In genomic region chr1:65168867-65169266, GRCh38 we compare ENCODE assay signal across 29 cellular contexts. TPM values are rescaled to one million over a fixed set of nuclear protein-coding genes. Genes with fewer than 3 reads are reported as not detected.
DNase-seq lines count a peak whose midpoint lies in the region; ATAC-seq and TF ChIP-seq lines count a peak whose summit lies in the region.
"Had no signal": no experiment of that assay in that cellular context is flagged by ENCODE, and none has a peak within 500 bp of the region (broad histone marks: within the 10 kb centered on the region; RNA-seq: fewer than 3 reads in every experiment).

No MANE protein-coding gene starts in this region.

- H3K9me3 Mint-ChIP-seq in Calu3 (ENCODE audit: low read depth, unreplicated experiment): no peaks in the 10 kb centered on the region
- H3K9me3 Mint-ChIP-seq: CD4-positive, alpha-beta memory T cell had no signal

- H3K27ac ChIP-seq in C4-2B: peak overlapping the region; percentile 13; the same call in 1 of the 2 replicates
- peak overlapping the region; percentile 3 for H3K27ac ChIP-seq in subcutaneous abdominal adipose tissue (ENCODE audit: low read depth, low read length)
- no peak overlapping the region for H3K27ac ChIP-seq in psoas muscle
- H3K27ac ChIP-seq: A549 had no signal

- H3K36me3 Mint-ChIP-seq in Calu3 (ENCODE audit: insufficient read depth, unreplicated experiment): peaks cover 3% of the 10 kb centered on the region
- H3K36me3 Mint-ChIP-seq: CD4-positive, alpha-beta memory T cell had no signal

- H3K27me3 Mint-ChIP-seq in Calu3 (ENCODE audit: unreplicated experiment): no peaks in the 10 kb centered on the region

- no peaks in the 10 kb centered on the region for H3K9me3 ChIP-seq in adipocyte (ENCODE audit: control insufficient read depth, low read length)
- H3K9me3 ChIP-seq in subcutaneous abdominal adipose tissue (ENCODE audit: control insufficient read depth in 5 of 5, low read length in 5 of 5): no peaks in the 10 kb centered on the region
- H3K9me3 ChIP-seq in psoas muscle: no peaks in the 10 kb centered on the region
- H3K9me3 ChIP-seq: A549 had no signal

- no peak overlapping the region for H3K4me3 Mint-ChIP-seq in Calu3 (ENCODE audit: low read depth, unreplicated experiment)
- H3K4me3 Mint-ChIP-seq: CD4-positive, alpha-beta memory T cell had no signal

- intact Hi-C loops in Calu3 (cut with micrococcal nuclease; ENCODE audit: unreplicated experiment): no loop called here
- intact Hi-C loops in psoas muscle (cut with DNase I): no loop called here

- H3K27ac Mint-ChIP-seq in Calu3 (ENCODE audit: unreplicated experiment): peak overlapping the region; percentile 13
- H3K27ac Mint-ChIP-seq: CD4-positive, alpha-beta memory T cell had no signal

- H3K4me1 ChIP-seq in adipocyte (ENCODE audit: control insufficient read depth, insufficient read depth, low read length) (peaks cover 68% of the 10 kb centered on the region), subcutaneous abdominal adipose tissue (ENCODE audit: control insufficient read depth in 5 of 5, insufficient read depth in 5 of 5, low read length in 5 of 5) (peaks cover 0 to 56% (median 22%) of the 10 kb centered on the region in 5 donors), psoas muscle (peaks cover 6% of the 10 kb centered on the region)

- no peak for DNase-seq in Calu3
- no peak for DNase-seq in adipocyte (ENCODE audit: low read depth)
- no peak for DNase-seq in psoas muscle
- DNase-seq in HK-2 (ENCODE audit: unreplicated experiment): no peak
- no peak for DNase-seq in NK-92 treated with Interleukin-12 subunit alpha and Interleukin-12 subunit beta, amount 100 ng/mL, for 24 hours (lab: John Stamatoyannopoulos, UW)
- DNase-seq: AML-193; CD4-positive, alpha-beta memory T cell; COR-L47; DMS 273 treated with DMSO at 0.1 percent for 48 hours; DMS79; EL; GDM1; H7; Kasumi-1; NCI-H1105 treated with DMSO at 0.1 percent for 48 hours; NCI-H146; NCI-H1930; NCI-H446 treated with DMSO at 0.1 percent for 48 hours; NCI-H526; NCI-H82; RPMI8226; SHP77; SW 1271 had no signal

- H3K9ac ChIP-seq in adipocyte (ENCODE audit: low read length) (peak overlapping the region; percentile 27), subcutaneous abdominal adipose tissue (ENCODE audit: low read length in 5 of 5) (no peak overlapping the region)
- H3K9ac ChIP-seq: BLaER1 treated with 17β-estradiol and CSF1 and Interleukin-3, amounts not matched to agents 10 nM and 100 nM had no signal

- WGBS in psoas muscle, 3 donors: 88 to 92% (median 92%) methylated on average over 4 of the region's 4 CpGs

- H3K36me3 ChIP-seq in adipocyte (ENCODE audit: control insufficient read depth, insufficient read depth, low read length, severe bottlenecking) (no peaks in the 10 kb centered on the region), subcutaneous abdominal adipose tissue (ENCODE audit: control insufficient read depth in 5 of 5, insufficient read depth in 5 of 5, low read length in 5 of 5) (no peaks in the 10 kb centered on the region), psoas muscle (ENCODE audit: insufficient read depth in 1 of 2, low read depth in 1 of 2) (no peaks in the 10 kb centered on the region)

- peak overlapping the region; percentile 18 for H3K4me3 ChIP-seq in adipocyte (ENCODE audit: low read length)
- H3K4me3 ChIP-seq in subcutaneous abdominal adipose tissue (ENCODE audit: low read depth in 1 of 5, low read length in 5 of 5): no peak overlapping the region
- no peak overlapping the region for H3K4me3 ChIP-seq in psoas muscle
- H3K4me3 ChIP-seq: A549; BLaER1 treated with 17β-estradiol and CSF1 and Interleukin-3, amounts not matched to agents 10 nM and 100 nM; GM12878; K562 had no signal

- ATAC-seq in psoas muscle: no peak
- ATAC-seq: A549, GM12878, K562 had no signal

- no peaks in the 10 kb centered on the region for H3K27me3 ChIP-seq in adipocyte (replicated peaks; ENCODE audit: control insufficient read depth, insufficient read depth, low read length)
- no peaks in the 10 kb centered on the region for H3K27me3 ChIP-seq in subcutaneous abdominal adipose tissue (ENCODE audit: control insufficient read depth in 5 of 5, insufficient read depth in 4 of 5, low read length in 5 of 5)
- H3K27me3 ChIP-seq in psoas muscle (ENCODE audit: insufficient read depth in 3 of 3, low read length in 2 of 3): no peaks in the 10 kb centered on the region
- H3K27me3 ChIP-seq: BLaER1 treated with 17β-estradiol and CSF1 and Interleukin-3, amounts not matched to agents 10 nM and 100 nM had no signal

- peaks cover 70% of the 10 kb centered on the region for H3K4me1 Mint-ChIP-seq in Calu3 (ENCODE audit: low read depth, unreplicated experiment)

- BruUV-seq in Calu3 (replicated peaks; lab: Mats Ljungman, UMichigan): no TSS peak

- CTCF ChIA-PET in Calu3 (lab: Charles Lee): interaction anchor here (0.6 to 1.1 kb wide), 8 partner anchors 10 to 979 kb away, joined by 3 to 7 read pairs (median 3); no protein-coding TSS in a partner anchor

- TF ChIP-seq CTCF in C4-2B (conservative IDR thresholded peaks at IDR 0.05) (no peak), Calu3 (IDR thresholded peaks at IDR 0.05; ENCODE audit: unreplicated experiment) (no peak), psoas muscle (IDR thresholded peaks at IDR 0.05) (no peak)

RNA-seq across cellular contexts. Expression of gene AK4, which starts 20.9 kb away (rescaled TPM):
- total RNA-seq in Calu3 (2022): 39.6 and 49.9 TPM in 2 replicates
- 10 to 100 TPM in 2 of 4 donors, 1 to 10 TPM in 2; 1.1 to 29.0 (median 12.3) TPM for total RNA-seq in psoas muscle
- polyA plus RNA-seq in psoas muscle: 1 to 10 TPM in 1 of 3 donors, under 1 TPM in 2; 0.37 to 1.4 (median 0.82) TPM
- polyA plus RNA-seq: CD4-positive, alpha-beta memory T cell had no signal
